In the genomic region with DNA sequence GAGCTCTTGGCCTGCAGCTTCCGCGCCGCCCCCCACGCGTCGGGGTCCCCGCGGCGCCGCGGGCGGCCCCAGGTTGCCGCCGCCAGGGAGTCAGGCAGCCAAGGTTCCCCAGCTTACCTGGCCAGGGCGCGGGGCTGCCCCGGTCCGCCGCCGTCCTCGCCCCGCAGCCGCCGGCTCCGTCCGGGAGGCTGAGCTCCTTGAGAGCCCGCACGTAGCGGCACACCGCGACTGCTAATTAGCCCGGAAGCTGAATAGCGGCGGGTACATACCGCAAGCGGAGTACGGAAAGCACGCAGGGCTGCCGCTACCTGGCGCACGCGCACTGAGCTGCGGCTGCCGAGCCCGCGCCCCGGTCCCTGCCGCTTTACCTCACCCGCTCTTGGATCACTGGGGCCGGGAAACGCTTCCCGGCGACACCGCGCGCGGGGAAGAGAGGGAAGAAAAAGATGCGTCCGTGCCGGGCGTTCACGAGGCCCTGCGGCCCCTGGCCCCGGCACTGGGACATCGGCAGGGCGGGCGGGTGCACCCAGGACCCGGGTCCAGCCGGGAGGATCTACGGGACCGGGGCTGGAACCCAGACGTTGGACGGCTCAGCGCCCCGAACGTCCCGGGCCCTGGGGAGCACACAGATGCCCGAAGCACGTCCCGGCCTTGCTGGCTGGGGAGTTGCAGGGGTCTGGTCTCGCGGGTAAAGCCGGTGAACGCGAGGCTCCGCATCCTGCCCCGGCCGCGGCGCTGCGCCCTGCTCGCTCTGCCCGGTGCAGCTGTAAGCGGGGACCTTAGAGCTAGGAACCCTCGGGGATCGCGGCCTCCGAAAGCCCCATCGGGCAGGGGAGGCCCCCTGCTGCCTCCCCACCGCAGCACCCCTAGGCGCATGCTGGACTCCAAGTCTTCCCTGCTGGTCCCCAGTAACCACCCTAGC, we compare ENCODE assay signal across 8 cellular contexts. TPM values are rescaled to one million over a fixed set of nuclear protein-coding genes. Genes with fewer than 3 reads are reported as not detected.
DNase-seq lines count a peak whose midpoint lies in the region; ATAC-seq and TF ChIP-seq lines count a peak whose summit lies in the region.

A gene with protein sequence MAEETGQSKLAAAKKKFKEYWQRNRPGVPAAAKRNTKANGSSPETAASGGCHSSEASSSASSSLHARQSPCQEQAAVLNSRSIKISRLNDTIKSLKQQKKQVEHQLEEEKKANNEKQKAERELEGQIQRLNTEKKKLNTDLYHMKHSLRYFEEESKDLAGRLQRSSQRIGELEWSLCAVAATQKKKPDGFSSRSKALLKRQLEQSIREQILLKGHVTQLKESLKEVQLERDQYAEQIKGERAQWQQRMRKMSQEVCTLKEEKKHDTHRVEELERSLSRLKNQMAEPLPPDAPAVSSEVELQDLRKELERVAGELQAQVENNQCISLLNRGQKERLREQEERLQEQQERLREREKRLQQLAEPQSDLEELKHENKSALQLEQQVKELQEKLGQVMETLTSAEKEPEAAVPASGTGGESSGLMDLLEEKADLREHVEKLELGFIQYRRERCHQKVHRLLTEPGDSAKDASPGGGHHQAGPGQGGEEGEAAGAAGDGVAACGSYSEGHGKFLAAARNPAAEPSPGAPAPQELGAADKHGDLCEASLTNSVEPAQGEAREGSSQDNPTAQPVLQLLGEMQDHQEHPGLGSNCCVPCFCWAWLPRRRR (minus strand): TSS at position 253 of the 922 bp plus-strand sequence. CDS start 47,739 bp downstream, outside the sequence.

- H3K9me3 ChIP-seq in Caco-2 (no peaks in the 10 kb centered on the region), neural progenitor cell (ENCODE audit: low read depth) (no peaks in the 10 kb centered on the region)

- no TSS peak for BruUV-seq in Caco-2 (replicated peaks; lab: Mats Ljungman, UMichigan)

- peak within 1 kb of the TSS; percentile 96 for H2AFZ ChIP-seq in neural progenitor cell (replicated peaks)

- CTCF ChIA-PET in Caco-2 (lab: Charles Lee), result interaction anchor here (0.6 kb wide), 1 partner anchor 482 kb away, joined by 3 read pairs; a partner anchor contains a TSS
- CTCF ChIA-PET in RWPE1 (lab: Yijun Ruan, JAX), result interaction anchor here (0.6 kb wide), 1 partner anchor 241 kb away, joined by 3 read pairs; no protein-coding TSS in a partner anchor

- H3K4me1 Mint-ChIP-seq in Caco-2 (ENCODE audit: low read depth, unreplicated experiment) (no peaks in the 10 kb centered on the region), neural progenitor cell (peaks cover 13% of the 10 kb centered on the region)

- DNase-seq in Caco-2 (peak; percentile 65 to 70), HT1080 (ENCODE audit: low read depth) (peak; percentile 53), RWPE1 (ENCODE audit: low spot score) (peak; percentile 89), foreskin keratinocyte (peak; percentile 39 to 66), neural progenitor cell (ENCODE audit: low spot score) (peak; percentile 95)
- DNase-seq in activated T-helper 9 cell treated with anti-CD3 and anti-CD28 coated beads, Interleukin-2, amount 50 U/mL, for 16 hours (ENCODE audit: low read depth), result peak; percentile 71

- POLR2A ChIA-PET in Caco-2 (lab: Charles Lee) (no interaction called here), RWPE1 (lab: Yijun Ruan, JAX; ENCODE audit: low non-redundant PET) (interaction anchor here (0.5 to 0.9 kb wide), 3 partner anchors 70 to 241 kb away, joined by 3 to 4 read pairs (median 3); a partner anchor contains a TSS)

- H4K20me1 ChIP-seq in neural progenitor cell (ENCODE audit: low read depth), result peaks cover 8% of the 10 kb centered on the region

- H3K4me3 Mint-ChIP-seq in Caco-2 (ENCODE audit: unreplicated experiment) (peak within 1 kb of the TSS; percentile 81), neural progenitor cell (peak within 1 kb of the TSS; percentile 87)

- H3K27me3 Mint-ChIP-seq in Caco-2 (ENCODE audit: insufficient read depth, unreplicated experiment), result peaks cover 9% of the 10 kb centered on the region
- peaks cover 6% of the 10 kb centered on the region for H3K27me3 Mint-ChIP-seq in neural progenitor cell (ENCODE audit: insufficient read depth, low read depth)

- H3K9me3 Mint-ChIP-seq in Caco-2 (ENCODE audit: unreplicated experiment) (no peaks in the 10 kb centered on the region), neural progenitor cell (no peaks in the 10 kb centered on the region)

- peak within 1 kb of the TSS; percentile 59 for H3K9ac ChIP-seq in neural progenitor cell

- H3K27me3 ChIP-seq in Caco-2 (replicated peaks; ENCODE audit: control insufficient read depth, insufficient read depth, low read length), result no peaks in the 10 kb centered on the region; the same call in 1 of the 2 replicates
- no peaks in the 10 kb centered on the region for H3K27me3 ChIP-seq in foreskin keratinocyte
- peaks cover 16% of the 10 kb centered on the region for H3K27me3 ChIP-seq in neural progenitor cell

- H3K4me2 ChIP-seq in neural progenitor cell, result peak within 1 kb of the TSS; percentile 92

- H3K36me3 ChIP-seq in Caco-2 (ENCODE audit: control insufficient read depth, insufficient read depth, low read length) (no peaks in the 10 kb centered on the region), neural progenitor cell (no peaks in the 10 kb centered on the region)

- ATAC-seq in GM21360 (IDR thresholded peaks at IDR 0.05; ENCODE audit: unreplicated experiment) (peak; percentile 44), foreskin keratinocyte (peak; percentile 75)

- H3K27ac Mint-ChIP-seq in Caco-2 (ENCODE audit: unreplicated experiment) (no peak within 1 kb of the TSS), neural progenitor cell (no peak within 1 kb of the TSS)

- H3K27ac ChIP-seq in RWPE1 (peak within 1 kb of the TSS; percentile 74), foreskin keratinocyte (peak within 1 kb of the TSS; percentile 16), neural progenitor cell (no peak within 1 kb of the TSS)

- peaks cover 6% of the 10 kb centered on the region for H3K36me3 Mint-ChIP-seq in Caco-2 (ENCODE audit: insufficient read depth, unreplicated experiment)
- peaks cover 3% of the 10 kb centered on the region for H3K36me3 Mint-ChIP-seq in neural progenitor cell

- intact Hi-C loops in Caco-2 (cut with micrococcal nuclease; ENCODE audit: unreplicated experiment), result loop anchor here (2.0 kb wide), 1 partner anchor 217 kb away; a partner anchor contains a TSS

- H3K4me3 ChIP-seq in Caco-2 (ENCODE audit: low read depth, low read length) (peak within 1 kb of the TSS; percentile 69), neural progenitor cell (peak within 1 kb of the TSS; percentile 78)

- no peaks in the 10 kb centered on the region for H3F3A ChIP-seq in neural progenitor cell (ENCODE audit: low read depth)

- TF ChIP-seq CTCF in Caco-2 (IDR thresholded peaks at IDR 0.05; ENCODE audit: insufficient read depth in 1 of 2, low read depth in 1 of 2, low read length in 1 of 2, severe bottlenecking in 1 of 2, unreplicated experiment in 1 of 2), result no peak
- no peak for TF ChIP-seq CTCF in RWPE1 (conservative IDR thresholded peaks at IDR 0.05; ENCODE audit: low read depth)
- TF ChIP-seq CTCF in foreskin keratinocyte (conservative IDR thresholded peaks at IDR 0.05), result no peak
- no peak for TF ChIP-seq CTCF in neural progenitor cell (IDR thresholded peaks at IDR 0.05)
- TF ChIP-seq CTCF in subcutaneous adipose tissue (IDR thresholded peaks at IDR 0.05; ENCODE audit: low read depth), result no peak

- peaks cover 22% of the 10 kb centered on the region for H3K79me2 ChIP-seq in neural progenitor cell (ENCODE audit: low read depth)

- H3K4me1 ChIP-seq in Caco-2, result peaks cover 4% of the 10 kb centered on the region; the same call in 1 of the 2 replicates
- no peaks in the 10 kb centered on the region for H3K4me1 ChIP-seq in foreskin keratinocyte
- peaks cover 4% of the 10 kb centered on the region for H3K4me1 ChIP-seq in neural progenitor cell

RNA-seq across cellular contexts. Expression of the gene that starts here (rescaled TPM):
- total RNA-seq in Caco-2 (2022), result 52.3 and 68.2 TPM in 2 replicates
- 8.5 and 9.6 TPM in 2 replicates for total RNA-seq in HT1080 (2014; rRNA removed; shearing (Covaris generic))
- polyA plus RNA-seq in HT1080 (2015; cell fraction: cytosol; rRNA removed), result 8.6 and 9.5 TPM in 2 replicates
- 189 and 196 TPM in 2 replicates for polyA plus RNA-seq in HT1080 (2015; cell fraction: nucleus; rRNA removed)
- total RNA-seq in foreskin keratinocyte, result 26.5 and 36.5 TPM in 2 replicates
- polyA plus RNA-seq in foreskin keratinocyte, result 6.1 and 7.1 TPM in 2 replicates
- 83.1 and 85.4 TPM in 2 replicates for total RNA-seq in neural progenitor cell (ENCODE audit: low replicate concordance)
- total RNA-seq in subcutaneous adipose tissue, result 100 to 1,000 TPM in 1 of 4 donors, 10 to 100 TPM in 3; 44.5 to 148 (median 68.3) TPM
